8 cellular contexts compared by ENCODE assay signal in the genomic region with DNA sequence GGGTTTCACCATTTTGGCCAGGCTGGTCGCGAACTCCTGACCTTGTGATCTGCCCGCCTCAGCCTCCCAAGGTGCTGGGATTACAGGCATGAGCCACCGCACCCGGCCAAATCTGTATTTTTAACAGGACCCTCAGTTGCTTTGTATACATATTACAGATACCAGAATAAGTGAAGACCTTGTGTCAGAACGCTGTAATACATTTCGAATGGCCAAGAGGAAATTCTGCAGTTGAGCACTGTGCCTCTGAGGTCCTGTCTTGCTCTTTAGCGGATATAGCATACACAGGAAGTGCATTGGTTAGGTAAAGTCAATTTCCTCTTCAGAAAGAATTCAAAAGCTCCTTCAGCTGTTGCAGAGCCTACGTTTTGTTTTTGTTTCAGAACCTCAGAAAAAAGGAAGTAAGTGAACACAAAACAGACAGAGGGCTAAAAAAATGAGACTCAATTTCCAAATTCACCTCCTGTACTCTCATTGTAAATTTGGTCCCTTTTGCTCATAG. TPM values are rescaled to one million over a fixed set of nuclear protein-coding genes. Genes with fewer than 3 reads are reported as not detected.
A peak's percentile ranks its signal among the peaks of the same experiment; 100 is the strongest.
DNase-seq lines count a peak whose midpoint lies in the region; ATAC-seq and TF ChIP-seq lines count a peak whose summit lies in the region.

No MANE protein-coding gene starts in this region.

- no peaks in the 10 kb centered on the region for H3K9me3 Mint-ChIP-seq in CD8-positive, alpha-beta T cell

- in situ Hi-C loops in KBM-7 (cut with MboI; ENCODE audit: low pct_unique_long_range_greater_than_20kb, low sequenced_read_pairs): no loop called here

- peaks cover 38% of the 10 kb centered on the region for H3K36me3 Mint-ChIP-seq in CD8-positive, alpha-beta T cell

- DNase-seq in CD8-positive, alpha-beta T cell: peak in 6 of 7 experiments; percentile 1 to 65 (median 38)
- peak; percentile 93 for DNase-seq in KBM-7
- no peak for DNase-seq in caudate nucleus (lab: John Stamatoyannopoulos, UW)
- DNase-seq in suprapubic skin (ENCODE audit: low spot score in 2 of 2): no peak
- no peak for DNase-seq in DMS114 treated with DMSO at 0.1 percent for 48 hours (lab: John Stamatoyannopoulos, UW; ENCODE audit: unreplicated experiment)
- no peak for DNase-seq in stimulated activated CD4-positive, alpha-beta T cell treated with anti-CD3 and anti-CD28 coated beads, Interleukin-2, amount 100 ng/mL, for 48 hours
- DNase-seq in hepatocyte (ENCODE audit: low spot score): no peak

- no peaks in the 10 kb centered on the region for H3K27me3 Mint-ChIP-seq in CD8-positive, alpha-beta T cell (ENCODE audit: low read depth)

- peak; percentile 85 for ATAC-seq in CD8-positive, alpha-beta T cell
- ATAC-seq in GM19463 (IDR thresholded peaks at IDR 0.05; ENCODE audit: unreplicated experiment): peak; percentile 81

- peaks cover 21% of the 10 kb centered on the region for H3K79me2 ChIP-seq in hepatocyte

- TF ChIP-seq EP300 in suprapubic skin (IDR thresholded peaks at IDR 0.05): no peak

- no peaks in the 10 kb centered on the region for H3K27me3 ChIP-seq in CD8-positive, alpha-beta T cell (ENCODE audit: insufficient read depth, low read length)
- H3K27me3 ChIP-seq in suprapubic skin: no peaks in the 10 kb centered on the region
- no peaks in the 10 kb centered on the region for H3K27me3 ChIP-seq in hepatocyte

- peak overlapping the region; percentile 53 for H3K27ac ChIP-seq in CD8-positive, alpha-beta T cell (ENCODE audit: low read depth, low read length)
- peak overlapping the region; percentile 76 for H3K27ac ChIP-seq in caudate nucleus (ENCODE audit: low read depth, low read length)
- H3K27ac ChIP-seq in suprapubic skin: peak overlapping the region; percentile 48
- H3K27ac ChIP-seq in hepatocyte: no peak overlapping the region

- intact Hi-C loops in CD8-positive, alpha-beta T cell (cut with DNase I, micrococcal nuclease): loop anchor here in 1 of 2 experiments (1.0 to 2.0 kb wide), 2 partner anchors 14 to 15 kb away; a partner anchor contains a TSS

- peaks cover 70% of the 10 kb centered on the region for H3K4me1 Mint-ChIP-seq in CD8-positive, alpha-beta T cell (ENCODE audit: low read depth)

- H3K4me3 ChIP-seq in CD8-positive, alpha-beta T cell (ENCODE audit: low read depth, low read length): peak overlapping the region; percentile 48
- no peak overlapping the region for H3K4me3 ChIP-seq in suprapubic skin
- H3K4me3 ChIP-seq in hepatocyte: no peak overlapping the region

- peaks cover under 1% of the 10 kb centered on the region for H3K36me3 ChIP-seq in CD8-positive, alpha-beta T cell (ENCODE audit: insufficient read depth, low read length)
- H3K36me3 ChIP-seq in suprapubic skin: peaks cover 12% of the 10 kb centered on the region
- no peaks in the 10 kb centered on the region for H3K36me3 ChIP-seq in hepatocyte (replicated peaks; ENCODE audit: insufficient read depth, low read depth)

- H3K4me2 ChIP-seq in hepatocyte: no peak overlapping the region

- POLR2A ChIA-PET in CD8-positive, alpha-beta T cell (lab: Charles Lee): interaction anchor here (0.6 to 7.6 kb wide), 4 partner anchors 9 to 22 kb away, joined by 3 to 168 read pairs (median 5); a partner anchor contains a TSS

- H4K20me1 ChIP-seq in hepatocyte (ENCODE audit: insufficient read depth, poor library complexity, severe bottlenecking): no peaks in the 10 kb centered on the region

- peaks cover 63% of the 10 kb centered on the region for H3K4me1 ChIP-seq in CD8-positive, alpha-beta T cell (ENCODE audit: insufficient read depth, low read length)
- H3K4me1 ChIP-seq in suprapubic skin (peaks cover 8% of the 10 kb centered on the region), hepatocyte (ENCODE audit: insufficient read depth) (no peaks in the 10 kb centered on the region)

- no peaks in the 10 kb centered on the region for H3K9me2 ChIP-seq in hepatocyte (replicated peaks; ENCODE audit: insufficient read depth)

- no peak for TF ChIP-seq CTCF in CD8-positive, alpha-beta T cell (IDR thresholded peaks at IDR 0.05)
- no peak for TF ChIP-seq CTCF in suprapubic skin (IDR thresholded peaks at IDR 0.05)
- TF ChIP-seq CTCF in hepatocyte (IDR thresholded peaks at IDR 0.05; ENCODE audit: poor library complexity): no peak

- TF ChIP-seq POLR2A in suprapubic skin (IDR thresholded peaks at IDR 0.05): no peak

- peak overlapping the region; percentile 83 for H3K4me3 Mint-ChIP-seq in CD8-positive, alpha-beta T cell

- WGBS in suprapubic skin: 79% methylated on average over 9 of the region's 9 CpGs
- 95% methylated on average over 9 of the region's 9 CpGs for WGBS in hepatocyte (ENCODE audit: low lambda C conversion rate, missing lambda C conversion rate)

- peak overlapping the region; percentile 99 for H3K27ac Mint-ChIP-seq in CD8-positive, alpha-beta T cell

- H3K9me3 ChIP-seq in CD8-positive, alpha-beta T cell (ENCODE audit: low read length): no peaks in the 10 kb centered on the region
- no peaks in the 10 kb centered on the region for H3K9me3 ChIP-seq in suprapubic skin
- H3K9me3 ChIP-seq in hepatocyte (ENCODE audit: low read depth): no peaks in the 10 kb centered on the region

- H2AFZ ChIP-seq in hepatocyte: no peak overlapping the region

- CTCF ChIA-PET in CD8-positive, alpha-beta T cell (lab: Charles Lee): interaction anchor here (1.0 to 12.1 kb wide), 3 partner anchors 8 to 23 kb away, joined by 3 to 220 read pairs (median 3); a partner anchor contains a TSS

RNA-seq across cellular contexts. Expression of a gene that starts 15.7 kb away (rescaled TPM):
- 10 to 100 TPM; 60.5 to 60.7 TPM for total RNA-seq in CD8-positive, alpha-beta T cell
- 10 to 100 TPM; 16.1 to 24.1 (median 19.2) TPM for total RNA-seq in suprapubic skin
- 8.7 and 9.7 TPM in 2 replicates for total RNA-seq in hepatocyte
- polyA plus RNA-seq in hepatocyte: 6.6 and 8.4 TPM in 2 replicates

RNA-seq across cellular contexts. Expression of a gene that starts 22.9 kb away (rescaled TPM):
- 1 to 10 TPM; 3.6 to 3.8 TPM for total RNA-seq in CD8-positive, alpha-beta T cell
- total RNA-seq in suprapubic skin (1 to 10 TPM; 1.3 to 4.0 (median 2.3) TPM), hepatocyte (2.0 and 3.2 TPM in 2 replicates)
- polyA plus RNA-seq in hepatocyte: 1.2 and 1.5 TPM in 2 replicates

Comparison
In these comparisons a context has a peak if more than half of its experiments do, and no peak if none do; other contexts are left out.
1. DNase-seq: peak in CD8-positive, alpha-beta T cell (6 of 7) and KBM-7 (single experiment); none in caudate nucleus (0 of 61), suprapubic skin (0 of 2), DMS114 treated with DMSO at 0.1 percent for 48 hours (single experiment), stimulated activated CD4-positive, alpha-beta T cell treated with anti-CD3 and anti-CD28 coated beads, Interleukin-2, amount 100 ng/mL, for 48 hours (0 of 2) and hepatocyte (single experiment).